In the genomic region with DNA sequence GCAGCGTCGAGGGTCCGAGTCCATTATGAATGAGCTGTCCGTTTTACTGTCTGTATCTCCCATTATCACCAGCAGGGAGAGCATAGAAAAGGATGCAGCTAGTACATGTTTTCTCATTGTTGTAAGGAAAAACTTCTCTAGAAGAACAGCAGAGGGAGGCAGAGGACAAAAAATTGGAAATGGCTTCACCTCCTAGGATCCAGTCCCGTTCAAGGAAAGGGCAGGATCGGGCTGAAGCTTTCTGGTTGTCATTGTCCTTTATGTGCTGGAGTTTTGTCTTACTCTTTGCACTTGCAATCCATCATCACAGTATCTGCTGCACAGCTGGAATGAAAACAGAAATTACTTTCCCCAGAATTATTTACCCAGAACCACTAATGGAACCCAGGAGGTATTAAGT, we compare ENCODE assay signal across 8 cellular contexts. TPM values are rescaled to one million over a fixed set of nuclear protein-coding genes. Genes with fewer than 3 reads are reported as not detected.
DNase-seq lines count a peak whose midpoint lies in the region; ATAC-seq and TF ChIP-seq lines count a peak whose summit lies in the region.

No MANE protein-coding gene starts in this region.

- peak; percentile 67 for ATAC-seq in GM21367 (IDR thresholded peaks at IDR 0.05; ENCODE audit: unreplicated experiment)
- peak; percentile 66; the same call in 2 of the 3 replicates for ATAC-seq in RWPE2 (ENCODE audit: low read depth)
- peak; percentile 63 for ATAC-seq in lung (ENCODE audit: insufficient read depth, low FRiP score)

- H3K4me1 ChIP-seq in RWPE2 (ENCODE audit: insufficient read depth, poor library complexity, severe bottlenecking) = no peaks in the 10 kb centered on the region
- no peaks in the 10 kb centered on the region for H3K4me1 ChIP-seq in lung (ENCODE audit: control insufficient read depth in 2 of 2, insufficient read depth in 2 of 2, low read length in 2 of 2)
- H3K4me1 ChIP-seq in uterus = no peaks in the 10 kb centered on the region

- H3K4me3 ChIP-seq in RWPE2 (ENCODE audit: severe bottlenecking) (no peak overlapping the region), lung (no peak overlapping the region), uterus (no peak overlapping the region)

- H3K36me3 ChIP-seq in RWPE2 (ENCODE audit: low read depth) (no peaks in the 10 kb centered on the region), lung (ENCODE audit: control insufficient read depth in 2 of 2, insufficient read depth in 2 of 2, low read length in 2 of 2) (no peaks in the 10 kb centered on the region), uterus (no peaks in the 10 kb centered on the region)

- H3K9me3 ChIP-seq in RWPE2 (ENCODE audit: severe bottlenecking) (no peaks in the 10 kb centered on the region), lung (ENCODE audit: control insufficient read depth in 2 of 2, insufficient read depth in 1 of 2, low read length in 1 of 2) (no peaks in the 10 kb centered on the region), uterus (no peaks in the 10 kb centered on the region)

- H3K27ac ChIP-seq in RWPE2 (ENCODE audit: poor library complexity, severe bottlenecking) (no peak overlapping the region), lung (ENCODE audit: low read depth in 1 of 2, low read length in 1 of 2) (no peak overlapping the region), uterus (peak overlapping the region; percentile 50 to 59)

- TF ChIP-seq CTCF in RWPE2 (IDR thresholded peaks at IDR 0.05; ENCODE audit: poor library complexity, severe bottlenecking) (peak; percentile 69), lung (IDR thresholded peaks at IDR 0.05; ENCODE audit: control extremely low read depth, extremely low read depth) (peak; percentile 59), uterus (IDR thresholded peaks at IDR 0.05) (peak; percentile 70 to 86 (median 79))

- intact Hi-C loops in uterus (cut with DNase I; ENCODE audit: low total_unique reads) = no loop called here

- TF ChIP-seq POLR2A in uterus (IDR thresholded peaks at IDR 0.05) = no peak

- peak; percentile 79 for DNase-seq in DMS53 treated with DMSO at 0.1 percent for 48 hours (lab: John Stamatoyannopoulos, UW; ENCODE audit: unreplicated experiment)
- peak; percentile 63 for DNase-seq in MV-4-11 (lab: John Stamatoyannopoulos, UW)
- no peak for DNase-seq in RWPE2 (ENCODE audit: low spot score)
- DNase-seq in dermis blood vessel endothelial cell = peak; percentile 85
- no peak for DNase-seq in lung (ENCODE audit: low spot score)
- peak in 1 of 2 donors; percentile 57 for DNase-seq in uterus
- DNase-seq in stimulated activated CD4-positive, alpha-beta T cell treated with anti-CD3 and anti-CD28 coated beads, Interleukin-15, amount 100 ng/mL, for 24 hours = no peak

- no peaks in the 10 kb centered on the region for H3K27me3 ChIP-seq in RWPE2 (ENCODE audit: insufficient read depth, poor library complexity, severe bottlenecking)
- peaks cover 6% of the 10 kb centered on the region for H3K27me3 ChIP-seq in lung (ENCODE audit: control insufficient read depth, insufficient read depth)
- no peaks in the 10 kb centered on the region for H3K27me3 ChIP-seq in uterus

- 2 to 3% methylated on average over 6 of the region's 6 CpGs for WGBS in lung, 2 donors

RNA-seq across cellular contexts. Expression of a gene that starts 14.7 kb away (rescaled TPM):
- total RNA-seq in dermis blood vessel endothelial cell (not detected in 2 replicates), lung (1 to 10 TPM in 1 of 2 donors, not detected in 1; 1.3 TPM), uterus (10 to 100 TPM in 1 of 4 donors, 1 to 10 TPM in 3; 4.4 to 25.2 (median 6.9) TPM)
- polyA plus RNA-seq in lung = 1 to 10 TPM in 1 of 2 donors, not detected in 1; 3.7 TPM

Comparison
In these comparisons a context has a peak if more than half of its experiments do, and no peak if none do; other contexts are left out.
1. DNase-seq: peak in DMS53 treated with DMSO at 0.1 percent for 48 hours (single experiment), MV-4-11 (single experiment) and dermis blood vessel endothelial cell (single experiment); none in RWPE2 (single experiment), lung (single experiment) and stimulated activated CD4-positive, alpha-beta T cell treated with anti-CD3 and anti-CD28 coated beads, Interleukin-15, amount 100 ng/mL, for 24 hours (single experiment).
2. H3K27ac ChIP-seq: peak in uterus (2 of 2); none in RWPE2 (single experiment) and lung (0 of 2).
3. Peak in every context shown above with its lines, with median percentiles within 50 percentile points of each other: ATAC-seq and CTCF ChIP-seq.